In the genomic region with DNA sequence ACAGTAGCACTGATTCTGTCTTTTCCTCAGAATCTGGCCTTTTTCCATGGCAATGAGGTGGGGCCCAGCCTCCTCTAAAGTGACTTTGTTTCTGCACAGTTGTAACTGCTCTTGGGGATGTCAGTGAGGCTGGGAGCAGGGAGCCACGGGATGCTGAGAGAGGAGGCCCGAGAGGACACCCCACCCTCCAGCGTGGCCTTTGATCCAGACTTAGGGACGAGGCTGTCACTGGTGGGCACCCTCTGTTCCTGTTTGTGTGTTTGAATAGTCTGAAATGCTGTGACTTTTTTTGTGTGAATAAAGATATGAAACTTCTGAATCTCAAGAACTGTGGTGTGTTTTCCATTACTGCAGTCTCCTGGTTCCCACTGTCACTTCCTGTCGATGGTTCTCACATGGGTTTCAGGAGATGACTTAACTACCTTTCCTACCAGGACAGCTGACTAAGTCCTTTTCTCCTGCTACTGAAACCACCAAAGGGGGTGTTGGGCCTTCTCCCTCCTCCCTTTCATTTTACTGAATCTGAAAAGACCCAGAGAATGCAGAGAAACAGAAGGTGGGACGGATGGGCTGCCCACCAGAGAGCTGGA, we compare ENCODE assay signal across 10 cellular contexts. TPM values are rescaled to one million over a fixed set of nuclear protein-coding genes. Genes with fewer than 3 reads are reported as not detected.
DNase-seq lines count a peak whose midpoint lies in the region; ATAC-seq and TF ChIP-seq lines count a peak whose summit lies in the region.
"Had no signal": no experiment of that assay in that cellular context is flagged by ENCODE, and none has a peak within 500 bp of the region (broad histone marks: within the 10 kb centered on the region; RNA-seq: fewer than 3 reads in every experiment).

No MANE protein-coding gene starts in this region.

- ATAC-seq in stimulated activated effector memory CD8-positive, alpha-beta T cell treated with anti-CD3 and anti-CD28 coated beads, Interleukin-12 subunit alpha, Interleukin-12 subunit beta, amount 100 ng/mL, for 72 hours: peak; percentile 67
- ATAC-seq in GM18517 (IDR thresholded peaks at IDR 0.05; ENCODE audit: unreplicated experiment): no peak
- ATAC-seq: lower lobe of right lung had no signal

- TF ChIP-seq POLR2A in esophagus squamous epithelium (IDR thresholded peaks at IDR 0.05): no peak

- CTCF ChIA-PET in RWPE1 (lab: Yijun Ruan, JAX): no interaction called here

- H3K27me3 ChIP-seq in esophagus squamous epithelium: no peaks in the 10 kb centered on the region
- H3K27me3 ChIP-seq: testis had no signal

- peak overlapping the region; percentile 93 for H3K27ac Mint-ChIP-seq in activated T-cell treated with anti-CD3 and anti-CD28 coated beads, Interleukin-2, amount 50 U/mL, for 24 hours
- peak overlapping the region; percentile 90 for H3K27ac Mint-ChIP-seq in stimulated activated effector memory CD8-positive, alpha-beta T cell treated with anti-CD3 and anti-CD28 coated beads, Interleukin-12 subunit alpha, Interleukin-12 subunit beta, amount 100 ng/mL, for 72 hours

- no peak for TF ChIP-seq CTCF in RWPE1 (conservative IDR thresholded peaks at IDR 0.05; ENCODE audit: low read depth)
- no peak for TF ChIP-seq CTCF in esophagus squamous epithelium (IDR thresholded peaks at IDR 0.05)

- H3K4me1 ChIP-seq in esophagus squamous epithelium: peaks cover 0 to under 1% (median 0%) of the 10 kb centered on the region in 3 donors
- H3K4me1 ChIP-seq: lower lobe of right lung, testis had no signal

- no peak overlapping the region for H3K4me3 ChIP-seq in esophagus squamous epithelium
- H3K4me3 ChIP-seq: lower lobe of right lung, testis had no signal

- H3K9me3 ChIP-seq in esophagus squamous epithelium: no peaks in the 10 kb centered on the region
- H3K9me3 ChIP-seq: lower lobe of right lung, testis had no signal

- peaks cover 36% of the 10 kb centered on the region for H3K4me1 Mint-ChIP-seq in activated T-cell treated with anti-CD3 and anti-CD28 coated beads, Interleukin-2, amount 50 U/mL, for 24 hours (ENCODE audit: low read depth)
- peaks cover 32% of the 10 kb centered on the region for H3K4me1 Mint-ChIP-seq in stimulated activated effector memory CD8-positive, alpha-beta T cell treated with anti-CD3 and anti-CD28 coated beads, Interleukin-12 subunit alpha, Interleukin-12 subunit beta, amount 100 ng/mL, for 72 hours

- H3K27ac ChIP-seq in RWPE1 (peak overlapping the region; percentile 35), esophagus squamous epithelium (no peak overlapping the region)
- H3K27ac ChIP-seq: lower lobe of right lung, testis had no signal

- H3K36me3 ChIP-seq in esophagus squamous epithelium: peaks cover 5 to 51% (median 24%) of the 10 kb centered on the region in 3 donors

- WGBS in esophagus squamous epithelium, 2 donors: 59 to 76% methylated on average over 5 to 6 of the region's 6 CpGs

- POLR2A ChIA-PET in RWPE1 (lab: Yijun Ruan, JAX; ENCODE audit: low non-redundant PET): interaction anchor here (0.7 kb wide), 1 partner anchor 136 kb away, joined by 7 read pairs; no protein-coding TSS in a partner anchor

- no peaks in the 10 kb centered on the region for H3K9me3 Mint-ChIP-seq in activated T-cell treated with anti-CD3 and anti-CD28 coated beads, Interleukin-2, amount 50 U/mL, for 24 hours
- H3K9me3 Mint-ChIP-seq in stimulated activated effector memory CD8-positive, alpha-beta T cell treated with anti-CD3 and anti-CD28 coated beads, Interleukin-12 subunit alpha, Interleukin-12 subunit beta, amount 100 ng/mL, for 72 hours: no peaks in the 10 kb centered on the region

- H3K36me3 Mint-ChIP-seq in activated T-cell treated with anti-CD3 and anti-CD28 coated beads, Interleukin-2, amount 50 U/mL, for 24 hours (ENCODE audit: low read depth): peaks cover 52% of the 10 kb centered on the region
- peaks cover 46% of the 10 kb centered on the region for H3K36me3 Mint-ChIP-seq in stimulated activated effector memory CD8-positive, alpha-beta T cell treated with anti-CD3 and anti-CD28 coated beads, Interleukin-12 subunit alpha, Interleukin-12 subunit beta, amount 100 ng/mL, for 72 hours

- peak; percentile 48 for DNase-seq in activated T-cell treated with anti-CD3 and anti-CD28 coated beads, Interleukin-2, amount 50 U/mL, for 24 hours
- DNase-seq in activated T-cell treated with anti-CD3 and anti-CD28 coated beads for 4 hours: no peak
- no peak for DNase-seq in RWPE1 (ENCODE audit: low spot score)
- peak; percentile 84 for DNase-seq in dermis blood vessel endothelial cell
- DNase-seq in stimulated activated effector memory CD8-positive, alpha-beta T cell treated with anti-CD3 and anti-CD28 coated beads, Interleukin-12 subunit alpha, Interleukin-12 subunit beta, amount 100 ng/mL, for 72 hours (ENCODE audit: low spot score in 2 of 2): no peak
- DNase-seq in esophagus squamous epithelium (lab: John Stamatoyannopoulos, UW): no peak
- DNase-seq in activated CD8-positive, alpha-beta memory T cell treated with anti-CD3 and anti-CD28 coated beads for 24 hours: no peak
- DNase-seq: lower lobe of right lung, testis had no signal

- no peaks in the 10 kb centered on the region for H3K27me3 Mint-ChIP-seq in activated T-cell treated with anti-CD3 and anti-CD28 coated beads, Interleukin-2, amount 50 U/mL, for 24 hours

- intact Hi-C loops in esophagus squamous epithelium (cut with DNase I): no loop called here

- H3K4me3 Mint-ChIP-seq in activated T-cell treated with anti-CD3 and anti-CD28 coated beads, Interleukin-2, amount 50 U/mL, for 24 hours: peak overlapping the region; percentile 27
- H3K4me3 Mint-ChIP-seq in stimulated activated effector memory CD8-positive, alpha-beta T cell treated with anti-CD3 and anti-CD28 coated beads, Interleukin-12 subunit alpha, Interleukin-12 subunit beta, amount 100 ng/mL, for 72 hours: peak overlapping the region; percentile 40

RNA-seq across cellular contexts. Expression of a gene that starts 18.6 kb away (rescaled TPM):
- 17.4 and 22.8 TPM in 2 replicates for total RNA-seq in dermis blood vessel endothelial cell
- 10 to 100 TPM; 11.5 to 17.6 (median 14.2) TPM for total RNA-seq in esophagus squamous epithelium

RNA-seq across cellular contexts. Expression of a gene that starts 18.9 kb away (rescaled TPM):
- total RNA-seq in dermis blood vessel endothelial cell: 214 and 256 TPM in 2 replicates
- 100 to 1,000 TPM; 252 to 300 (median 277) TPM for total RNA-seq in esophagus squamous epithelium

RNA-seq across cellular contexts. Expression of a gene that starts 22.1 kb away (rescaled TPM):
- 11.4 and 17.1 TPM in 2 replicates for total RNA-seq in dermis blood vessel endothelial cell
- 10 to 100 TPM; 13.4 to 22.9 (median 17.4) TPM for total RNA-seq in esophagus squamous epithelium

RNA-seq across cellular contexts. Expression of a gene that starts 44.1 kb away (rescaled TPM):
- 3.1 and 3.9 TPM in 2 replicates for total RNA-seq in dermis blood vessel endothelial cell
- total RNA-seq in esophagus squamous epithelium: 1 to 10 TPM; 4.0 to 9.1 (median 5.3) TPM

RNA-seq across cellular contexts. Expression of a gene that starts 53.2 kb away (rescaled TPM):
- 24.7 and 35.6 TPM in 2 replicates for total RNA-seq in dermis blood vessel endothelial cell
- 100 to 1,000 TPM in 1 of 4 donors, 10 to 100 TPM in 3; 44.4 to 110 (median 61.6) TPM for total RNA-seq in esophagus squamous epithelium

Comparison
In these comparisons a context has a peak if more than half of its experiments do, and no peak if none do; other contexts are left out.
1. DNase-seq: peak in activated T-cell treated with anti-CD3 and anti-CD28 coated beads, Interleukin-2, amount 50 U/mL, for 24 hours (single experiment) and dermis blood vessel endothelial cell (single experiment); none in activated T-cell treated with anti-CD3 and anti-CD28 coated beads for 4 hours (single experiment), RWPE1 (single experiment), stimulated activated effector memory CD8-positive, alpha-beta T cell treated with anti-CD3 and anti-CD28 coated beads, Interleukin-12 subunit alpha, Interleukin-12 subunit beta, amount 100 ng/mL, for 72 hours (0 of 2), esophagus squamous epithelium (single experiment) and activated CD8-positive, alpha-beta memory T cell treated with anti-CD3 and anti-CD28 coated beads for 24 hours (single experiment).